24 cellular contexts compared by ENCODE assay signal in genomic region chr9:16877256-16877655, GRCh38.
"Had no signal": no experiment of that assay in that cellular context is flagged by ENCODE, and none has a peak within 500 bp of the region (broad histone marks: within the 10 kb centered on the region; RNA-seq: fewer than 3 reads in every experiment).

No MANE protein-coding gene starts in this region.

- H3K4me3 Mint-ChIP-seq: dendritic cell treated with granulocyte-macrophage colony-stimulating factor and Interleukin-4, amounts not matched to agents 40 ng/mL and 50 ng/mL, for 4 days; effector memory CD8-positive, alpha-beta T cell; endodermal cell had no signal

- H3K36me3 ChIP-seq: colonic mucosa, esophagus muscularis mucosa, esophagus squamous epithelium, gastrocnemius medialis, gastroesophageal sphincter, heart left ventricle, heart right ventricle had no signal

- H3K27ac ChIP-seq: colonic mucosa, coronary artery, epithelial cell of prostate, esophagus muscularis mucosa, esophagus squamous epithelium, foreskin keratinocyte, gastrocnemius medialis, gastroesophageal sphincter, heart left ventricle, heart right ventricle had no signal

- H3K4me1 Mint-ChIP-seq: endodermal cell had no signal

- H3K27me3 ChIP-seq: colonic mucosa, esophagus muscularis mucosa, gastrocnemius medialis, gastroesophageal sphincter had no signal

- DNase-seq: colonic mucosa; cortex of kidney; dermis blood vessel endothelial cell; effector CD4-positive, alpha-beta T cell; effector CD8-positive, alpha-beta T cell; effector memory CD4-positive, alpha-beta T cell; effector memory CD8-positive, alpha-beta T cell; endodermal cell; erythroblast; esophagus squamous epithelium; foreskin fibroblast; foreskin keratinocyte; foreskin melanocyte; gastrocnemius medialis; glutamatergic neuron; head of caudate nucleus; heart left ventricle; heart right ventricle had no signal

- H3K27ac Mint-ChIP-seq: dendritic cell treated with granulocyte-macrophage colony-stimulating factor and Interleukin-4, amounts not matched to agents 40 ng/mL and 50 ng/mL, for 4 days; effector memory CD8-positive, alpha-beta T cell; endodermal cell had no signal

- ATAC-seq: effector memory CD8-positive, alpha-beta T cell; esophagus mucosa; foreskin keratinocyte; gastrocnemius medialis; gastroesophageal sphincter; heart left ventricle; heart right ventricle had no signal

- H3K4me1 ChIP-seq: colonic mucosa, foreskin keratinocyte, gastrocnemius medialis, heart left ventricle had no signal

- H3K27me3 Mint-ChIP-seq: effector memory CD8-positive, alpha-beta T cell had no signal

- H3K9me3 ChIP-seq: colonic mucosa, esophagus muscularis mucosa, esophagus squamous epithelium, gastrocnemius medialis, gastroesophageal sphincter, heart left ventricle, heart right ventricle had no signal

- H3K4me3 ChIP-seq: colonic mucosa, coronary artery, esophagus muscularis mucosa, esophagus squamous epithelium, gastrocnemius medialis, gastroesophageal sphincter, heart left ventricle, heart right ventricle had no signal
